8 cellular contexts compared by ENCODE assay signal in genomic region chr16:53131363-53132071, GRCh38.
DNase-seq lines count a peak whose midpoint lies in the region; TF ChIP-seq lines count a peak whose summit lies in the region.

No MANE protein-coding gene starts in this region.

- no peak for TF ChIP-seq CTCF in brain (conservative IDR thresholded peaks at IDR 0.05)

- H3K9ac ChIP-seq in iPS-20b (ENCODE audit: low read depth, low read length): peak overlapping the region; percentile 63; the same call in 1 of the 2 replicates
- H3K9ac ChIP-seq in skeletal muscle satellite cell (ENCODE audit: low read depth, low read length): peak overlapping the region; percentile 95

- H3K4me3 Mint-ChIP-seq in brain: peak overlapping the region; percentile 84 to 89 (median 87)

- H3K4me3 ChIP-seq in iPS-20b (ENCODE audit: low read length): peak overlapping the region; percentile 82
- peak overlapping the region; percentile 89 for H3K4me3 ChIP-seq in skeletal muscle satellite cell (ENCODE audit: low read length)

- DNase-seq in NCI-H526 (lab: John Stamatoyannopoulos, UW): peak; percentile 13 to 63
- DNase-seq in NCI-H526 treated with DMSO at 0.1 percent for 48 hours (lab: John Stamatoyannopoulos, UW): no peak
- DNase-seq in HK-2 (ENCODE audit: unreplicated experiment): peak; percentile 67
- peak; percentile 61 for DNase-seq in UCSD-AML1 (lab: John Stamatoyannopoulos, UW; ENCODE audit: unreplicated experiment)
- DNase-seq in foreskin melanocyte: no peak

- H3K27ac ChIP-seq in iPS-20b (ENCODE audit: low read length): no peak overlapping the region

- peak overlapping the region; percentile 96 for H3K4me2 ChIP-seq in skeletal muscle satellite cell (ENCODE audit: low read length)

- H3K27ac Mint-ChIP-seq in brain: peak overlapping the region; percentile 36 to 78 (median 73)

- H3K27me3 Mint-ChIP-seq in brain: peaks cover 10% of the 10 kb centered on the region

- H3K27me3 ChIP-seq in iPS-20b (ENCODE audit: insufficient read depth, low read length) (no peaks in the 10 kb centered on the region; the same call in 1 of the 2 replicates), skeletal muscle satellite cell (ENCODE audit: control insufficient read depth, insufficient read depth, low read length) (no peaks in the 10 kb centered on the region)

- H3K9me3 Mint-ChIP-seq in brain: no peaks in the 10 kb centered on the region

- peaks cover 7% of the 10 kb centered on the region for H3K4me1 ChIP-seq in iPS-20b (ENCODE audit: insufficient read depth, low read length)
- peaks cover 10% of the 10 kb centered on the region for H3K4me1 ChIP-seq in skeletal muscle satellite cell (ENCODE audit: control insufficient read depth, insufficient read depth, low read length)

- peaks cover 51% of the 10 kb centered on the region for H3K4me1 Mint-ChIP-seq in brain

- H3K36me3 ChIP-seq in iPS-20b (ENCODE audit: insufficient read depth, low read depth, low read length): no peaks in the 10 kb centered on the region
- no peaks in the 10 kb centered on the region for H3K36me3 ChIP-seq in skeletal muscle satellite cell (ENCODE audit: insufficient read depth, low read length)

- H3K36me3 Mint-ChIP-seq in brain: peaks cover 4% of the 10 kb centered on the region

- H3K9me3 ChIP-seq in iPS-20b (ENCODE audit: insufficient read depth, low read depth, low read length) (no peaks in the 10 kb centered on the region), skeletal muscle satellite cell (replicated peaks; ENCODE audit: low read length) (no peaks in the 10 kb centered on the region)

Comparison
In these comparisons a context has a peak if more than half of its experiments do, and no peak if none do; other contexts are left out.
1. DNase-seq: peak in NCI-H526 (2 of 2), HK-2 (single experiment) and UCSD-AML1 (single experiment); none in NCI-H526 treated with DMSO at 0.1 percent for 48 hours (single experiment) and foreskin melanocyte (single experiment).